36 cellular contexts compared by ENCODE assay signal in genomic region chr12:54569995-54570531, GRCh38. TPM values are rescaled to one million over a fixed set of nuclear protein-coding genes. Genes with fewer than 3 reads are reported as not detected.
"Had no signal": no experiment of that assay in that cellular context is flagged by ENCODE, and none has a peak within 500 bp of the region (broad histone marks: within the 10 kb centered on the region; RNA-seq: fewer than 3 reads in every experiment).

No MANE protein-coding gene starts in this region.

- H3K27me3 ChIP-seq: esophagus squamous epithelium, gastroesophageal sphincter had no signal

- H3K4me3 Mint-ChIP-seq: activated CD4-positive, alpha-beta memory T cell treated with anti-CD3 and anti-CD28 coated beads, Interleukin-2, amount 10 ng/mL, durations not matched to agents 7 days and 5 days; activated CD4-positive, alpha-beta T cell treated with anti-CD3 and anti-CD28 coated beads, Interleukin-2, amount 10 ng/mL, durations not matched to agents 7 days and 5 days; activated naive CD8-positive, alpha-beta T cell; activated T-cell treated with anti-CD3 and anti-CD28 coated beads, Interleukin-2, amount 50 U/mL, for 24 hours; activated T-cell treated with anti-CD3 and anti-CD28 coated beads, Interleukin-2, amount 50 U/mL, for 72 hours; effector memory CD8-positive, alpha-beta T cell had no signal

- H3K4me1 Mint-ChIP-seq: activated CD4-positive, alpha-beta memory T cell treated with anti-CD3 and anti-CD28 coated beads, Interleukin-2, amount 10 ng/mL, durations not matched to agents 7 days and 5 days had no signal

- FAIRE-seq: astrocyte, colon, endometrium, endothelial cell of umbilical vein had no signal

- H3K4me3 ChIP-seq: esophagus squamous epithelium, gastroesophageal sphincter, heart right ventricle had no signal

- ATAC-seq: activated T-cell treated with anti-CD3 and anti-CD28 coated beads, Interleukin-2, amount 50 U/mL, for 72 hours; effector memory CD8-positive, alpha-beta T cell; gastroesophageal sphincter; heart right ventricle had no signal

- H3K27ac ChIP-seq: epithelial cell of prostate, esophagus squamous epithelium, gastroesophageal sphincter, heart right ventricle had no signal

- H3K27ac Mint-ChIP-seq: activated CD4-positive, alpha-beta memory T cell treated with anti-CD3 and anti-CD28 coated beads, Interleukin-2, amount 10 ng/mL, durations not matched to agents 7 days and 5 days; activated CD4-positive, alpha-beta T cell treated with anti-CD3 and anti-CD28 coated beads, Interleukin-2, amount 10 ng/mL, durations not matched to agents 7 days and 5 days; activated naive CD8-positive, alpha-beta T cell; activated T-cell treated with anti-CD3 and anti-CD28 coated beads, Interleukin-2, amount 50 U/mL, for 24 hours; activated T-cell treated with anti-CD3 and anti-CD28 coated beads, Interleukin-2, amount 50 U/mL, for 72 hours; effector memory CD8-positive, alpha-beta T cell had no signal

- DNase-seq: activated CD4-positive, alpha-beta memory T cell treated with anti-CD3 and anti-CD28 coated beads, Interleukin-2, amount 10 ng/mL, durations not matched to agents 7 days and 5 days; activated CD4-positive, alpha-beta T cell treated with anti-CD3 and anti-CD28 coated beads for 1 hour; activated CD4-positive, alpha-beta T cell treated with anti-CD3 and anti-CD28 coated beads for 4 hours; activated CD4-positive, alpha-beta T cell treated with anti-CD3 and anti-CD28 coated beads, Interleukin-2, amount 10 ng/mL, durations not matched to agents 7 days and 5 days; activated CD4-positive, alpha-beta T cell treated with anti-CD3 and anti-CD28 coated beads, Interleukin-2, amount 50 U/mL, for 4 hours; activated CD8-positive, alpha-beta memory T cell treated with anti-CD3 and anti-CD28 coated beads, Interleukin-2, amount 50 U/mL, for 48 hours; activated effector memory CD4-positive, alpha-beta T cell treated with Interleukin-2 at 50 U/mL for 16 hours; activated gamma-delta T cell treated with Interleukin-2 at 50 U/mL for 16 hours; activated naive CD4-positive, alpha-beta T cell treated with anti-CD3 and anti-CD28 coated beads, Interleukin-2, amount 50 U/mL, for 16 hours; activated naive CD4-positive, alpha-beta T cell treated with Interleukin-2 at 50 U/mL for 16 hours; activated T-cell treated with anti-CD3 and anti-CD28 coated beads for 4 hours; activated T-cell treated with anti-CD3 and anti-CD28 coated beads, Interleukin-2, amount 50 U/mL, for 24 hours; activated T-cell treated with anti-CD3 and anti-CD28 coated beads, Interleukin-2, amount 50 U/mL, for 72 hours; amniotic stem cell; anterior cingulate cortex; caudate nucleus; cortex of kidney; dermis blood vessel endothelial cell; effector CD4-positive, alpha-beta T cell; effector memory CD8-positive, alpha-beta T cell; esophagus squamous epithelium; foreskin melanocyte; heart right ventricle; T-helper 1 cell; T-helper 2 cell had no signal

- H3K27me3 Mint-ChIP-seq: activated CD4-positive, alpha-beta memory T cell treated with anti-CD3 and anti-CD28 coated beads, Interleukin-2, amount 10 ng/mL, durations not matched to agents 7 days and 5 days; activated CD4-positive, alpha-beta T cell treated with anti-CD3 and anti-CD28 coated beads, Interleukin-2, amount 10 ng/mL, durations not matched to agents 7 days and 5 days; activated naive CD8-positive, alpha-beta T cell; activated T-cell treated with anti-CD3 and anti-CD28 coated beads, Interleukin-2, amount 50 U/mL, for 24 hours; effector memory CD8-positive, alpha-beta T cell had no signal

- H3K9me3 ChIP-seq: esophagus squamous epithelium, gastroesophageal sphincter, heart right ventricle had no signal

- H3K9me3 Mint-ChIP-seq: activated CD4-positive, alpha-beta memory T cell treated with anti-CD3 and anti-CD28 coated beads, Interleukin-2, amount 10 ng/mL, durations not matched to agents 7 days and 5 days; activated CD4-positive, alpha-beta T cell treated with anti-CD3 and anti-CD28 coated beads, Interleukin-2, amount 10 ng/mL, durations not matched to agents 7 days and 5 days; activated T-cell treated with anti-CD3 and anti-CD28 coated beads, Interleukin-2, amount 50 U/mL, for 24 hours; activated T-cell treated with anti-CD3 and anti-CD28 coated beads, Interleukin-2, amount 50 U/mL, for 72 hours; effector memory CD8-positive, alpha-beta T cell had no signal

RNA-seq across cellular contexts. Expression of gene PPP1R1A, which starts 18.4 kb away (rescaled TPM):
- total RNA-seq: activated CD4-positive, alpha-beta memory T cell treated with anti-CD3 and anti-CD28 coated beads, Interleukin-2, amount 10 ng/mL, durations not matched to agents 7 days and 5 days; activated CD4-positive, alpha-beta T cell treated with anti-CD3 and anti-CD28 coated beads, Interleukin-2, amount 10 ng/mL, durations not matched to agents 7 days and 5 days; activated T-cell treated with anti-CD3 and anti-CD28 coated beads, Interleukin-2, amount 50 U/mL, for 72 hours; chondrocyte; endothelial cell of umbilical vein; fibroblast of lung; fibroblast of villous mesenchyme; glomerular endothelial cell had no signal
- polyA plus RNA-seq: endothelial cell of umbilical vein, fibroblast of lung had no signal

RNA-seq across cellular contexts. Expression of gene PDE1B, which starts 20.7 kb away (rescaled TPM):
- total RNA-seq: dermis blood vessel endothelial cell, endothelial cell of umbilical vein, fibroblast of lung, fibroblast of villous mesenchyme, glomerular endothelial cell had no signal
- polyA plus RNA-seq: endothelial cell of umbilical vein, fibroblast of lung had no signal
